Comparison of ENCODE assay signal across 1 cellular context in the genomic region with DNA sequence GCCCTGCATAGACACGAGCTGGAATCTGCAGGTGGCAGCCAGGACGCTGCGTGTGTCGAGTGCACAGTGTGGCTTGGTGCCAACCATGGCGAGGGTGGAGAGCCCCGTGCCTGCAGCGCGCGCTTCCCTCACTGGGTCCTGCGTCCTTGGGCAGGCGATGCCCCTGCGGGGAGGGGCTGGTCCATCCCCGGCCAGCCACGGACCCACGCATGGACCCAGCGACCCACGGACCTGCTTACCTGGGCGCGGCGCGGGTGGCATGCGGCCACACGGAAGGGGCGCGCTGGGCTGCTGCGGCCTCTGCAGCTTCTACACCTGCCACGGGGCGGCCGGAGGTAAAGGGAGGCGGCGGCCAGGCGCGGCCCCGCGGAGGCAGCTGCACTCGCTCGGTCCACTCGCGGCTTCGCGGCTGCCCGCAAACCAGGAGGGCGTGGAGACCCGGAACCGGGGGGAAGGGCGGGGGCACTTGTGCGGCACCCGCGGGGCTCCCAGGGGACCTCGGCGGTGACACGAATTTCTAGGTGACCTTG.
TF ChIP-seq lines count a peak whose summit lies in the region.

No MANE protein-coding gene starts in this region.

TF ChIP-seq in IMR-90, 13 proteins besides CTCF, POLR2A, EP300 and RAD21:
- TF ChIP-seq BHLHE40 (IDR thresholded peaks at IDR 0.05; ENCODE audit: low read depth, low read length) (no peak), CEBPB (IDR thresholded peaks at IDR 0.05; ENCODE audit: low read depth, low read length) (no peak), MAZ (IDR thresholded peaks at IDR 0.05; ENCODE audit: borderline replicate concordance, low read depth, low read length) (no peak), NFE2L2 (IDR thresholded peaks at IDR 0.05; ENCODE audit: low read depth, low read length) (no peak), CHD1 (IDR thresholded peaks at IDR 0.05; ENCODE audit: low read depth, low read length) (no peak), RFX5 (IDR thresholded peaks at IDR 0.05; ENCODE audit: low read depth, low read length) (no peak), MAFK (IDR thresholded peaks at IDR 0.05; ENCODE audit: low read depth, low read length) (no peak), ELK1 (IDR thresholded peaks at IDR 0.05; ENCODE audit: borderline replicate concordance, low read depth, low read length) (no peak), FOS (IDR thresholded peaks at IDR 0.05; ENCODE audit: low read depth, low read length) (no peak)
